In genomic region chr14:95291859-95292542, GRCh38 we compare ENCODE assay signal across 8 cellular contexts. TPM values are rescaled to one million over a fixed set of nuclear protein-coding genes. Genes with fewer than 3 reads are reported as not detected.
A peak's percentile ranks its signal among the peaks of the same experiment; 100 is the strongest.
DNase-seq lines count a peak whose midpoint lies in the region; ATAC-seq, FAIRE-seq and TF ChIP-seq lines count a peak whose summit lies in the region.

No MANE protein-coding gene starts in this region.

- no peak overlapping the region for H2AFZ ChIP-seq in neural progenitor cell (replicated peaks)

- CTCF ChIA-PET in GM10248 (lab: Yijun Ruan, JAX), result interaction anchor here (2.4 kb wide), 1 partner anchor 14 kb away, joined by 5 read pairs; no protein-coding TSS in a partner anchor

- peak; percentile 45 for DNase-seq in GM10248 (ENCODE audit: extremely low spot score)
- peak; percentile 64 for DNase-seq in NCI-H345 (lab: John Stamatoyannopoulos, UW)
- peak; percentile 44 for DNase-seq in epithelial cell of proximal tubule (ENCODE audit: low read depth)
- DNase-seq in pancreas, result peak; percentile 59 to 86 (median 78)
- DNase-seq in neural progenitor cell (ENCODE audit: low spot score), result no peak
- no peak for DNase-seq in SW 1271 (lab: John Stamatoyannopoulos, UW)
- no peak for DNase-seq in activated CD4-positive, CD25-positive, alpha-beta regulatory T cell treated with anti-CD3 and anti-CD28 coated beads, Interleukin-2, amount 50 U/mL, for 72 hours

- H3K9ac ChIP-seq in neural progenitor cell, result no peak overlapping the region

- peaks cover 28% of the 10 kb centered on the region for H3K4me1 Mint-ChIP-seq in neural progenitor cell

- intact Hi-C loops in pancreas (cut with DNase I), result no loop called here

- POLR2A ChIA-PET in GM10248 (lab: Yijun Ruan, JAX), result interaction anchor here (0.6 kb wide), 2 partner anchors 39 to 655 kb away, joined by 3 read pairs; no protein-coding TSS in a partner anchor

- H3K27me3 Mint-ChIP-seq in neural progenitor cell (ENCODE audit: insufficient read depth, low read depth), result peaks cover 8% of the 10 kb centered on the region

- no peak for TF ChIP-seq CTCF in GM10248 (IDR thresholded peaks at IDR 0.05; ENCODE audit: control extremely low read depth, extremely low read depth, low read depth, missing control alignments)
- TF ChIP-seq CTCF in epithelial cell of proximal tubule (conservative IDR thresholded peaks at IDR 0.05; ENCODE audit: low read depth, low read length), result no peak
- TF ChIP-seq CTCF in pancreas (IDR thresholded peaks at IDR 0.05), result no peak
- no peak for TF ChIP-seq CTCF in neural progenitor cell (IDR thresholded peaks at IDR 0.05)

- no peaks in the 10 kb centered on the region for H3K27me3 ChIP-seq in pancreas
- no peaks in the 10 kb centered on the region for H3K27me3 ChIP-seq in neural progenitor cell

- H3K79me2 ChIP-seq in neural progenitor cell (ENCODE audit: low read depth), result no peaks in the 10 kb centered on the region

- H3K4me3 ChIP-seq in epithelial cell of proximal tubule (ENCODE audit: low read depth, low read length) (no peak overlapping the region), pancreas (no peak overlapping the region), neural progenitor cell (no peak overlapping the region)

- H3K9me3 ChIP-seq in pancreas (no peaks in the 10 kb centered on the region), neural progenitor cell (ENCODE audit: low read depth) (no peaks in the 10 kb centered on the region)

- no peak overlapping the region for H3K27ac Mint-ChIP-seq in neural progenitor cell

- no peaks in the 10 kb centered on the region for H4K20me1 ChIP-seq in neural progenitor cell (ENCODE audit: low read depth)

- H3K4me1 ChIP-seq in pancreas, result peaks cover 18 to 29% (median 25%) of the 10 kb centered on the region in 3 donors
- H3K4me1 ChIP-seq in neural progenitor cell, result peaks cover 8% of the 10 kb centered on the region

- no peak overlapping the region for H3K4me2 ChIP-seq in neural progenitor cell

- WGBS in pancreas, 2 donors, result 42 to 46% methylated on average over 6 of the region's 6 CpGs

- peaks cover 4% of the 10 kb centered on the region for H3F3A ChIP-seq in neural progenitor cell (ENCODE audit: low read depth)

- FAIRE-seq in pancreas (lab: Jason Lieb, UNC), result no peak

- ATAC-seq in pancreas (peak; percentile 41 to 55 (median 50)), HG03159 (IDR thresholded peaks at IDR 0.05; ENCODE audit: unreplicated experiment) (no peak)

- H3K27ac ChIP-seq in pancreas (peak overlapping the region; percentile 70 to 82 (median 81)), neural progenitor cell (no peak overlapping the region)

- H3K36me3 ChIP-seq in pancreas, result no peaks in the 10 kb centered on the region
- H3K36me3 ChIP-seq in neural progenitor cell, result no peaks in the 10 kb centered on the region

- H3K9me3 Mint-ChIP-seq in neural progenitor cell, result peaks cover 9% of the 10 kb centered on the region

- H3K36me3 Mint-ChIP-seq in neural progenitor cell, result peaks cover 4% of the 10 kb centered on the region

- H3K4me3 Mint-ChIP-seq in neural progenitor cell, result no peak overlapping the region

RNA-seq across cellular contexts. Expression of gene CLMN, which starts 27.7 kb away (rescaled TPM):
- total RNA-seq in epithelial cell of proximal tubule (4.5 and 9.6 TPM in 2 replicates), pancreas (10 to 100 TPM; 50.0 to 78.1 (median 68.2) TPM), neural progenitor cell (ENCODE audit: low replicate concordance) (6.3 and 6.7 TPM in 2 replicates)
- 10 to 100 TPM; 17.4 to 21.3 TPM for polyA plus RNA-seq in pancreas

Comparison
In these comparisons a context has a peak if more than half of its experiments do, and no peak if none do; other contexts are left out.
1. DNase-seq: peak in GM10248 (single experiment), NCI-H345 (single experiment), epithelial cell of proximal tubule (single experiment) and pancreas (6 of 6); none in neural progenitor cell (single experiment), SW 1271 (0 of 2) and activated CD4-positive, CD25-positive, alpha-beta regulatory T cell treated with anti-CD3 and anti-CD28 coated beads, Interleukin-2, amount 50 U/mL, for 72 hours (single experiment).